Comparison of ENCODE assay signal across 31 cellular contexts in genomic region chr21:29819675-29820337, GRCh38.
"Had no signal": no experiment of that assay in that cellular context is flagged by ENCODE, and none has a peak within 500 bp of the region (broad histone marks: within the 10 kb centered on the region; RNA-seq: fewer than 3 reads in every experiment).

No MANE protein-coding gene starts in this region.

- H3K27ac Mint-ChIP-seq: immature natural killer cell; memory B cell; natural killer cell; stimulated activated memory B cell treated with anti-CD40 and anti-IgM and Interleukin-4, amounts not matched to agents 10 μg/mL and 1 μg/mL and 100 μg/mL, for 72 hours had no signal

- H3K4me3 Mint-ChIP-seq: immature natural killer cell; memory B cell; natural killer cell; neural crest cell; stimulated activated memory B cell treated with anti-CD40 and anti-IgM and Interleukin-4, amounts not matched to agents 10 μg/mL and 1 μg/mL and 100 μg/mL, for 72 hours had no signal

- H3K27me3 ChIP-seq: gastrocnemius medialis, spleen, tibial nerve, upper lobe of left lung had no signal

- H3K4me1 Mint-ChIP-seq: immature natural killer cell; memory B cell; natural killer cell; stimulated activated memory B cell treated with anti-CD40 and anti-IgM and Interleukin-4, amounts not matched to agents 10 μg/mL and 1 μg/mL and 100 μg/mL, for 72 hours had no signal

- H3K27ac ChIP-seq: epithelial cell of prostate, gastrocnemius medialis, heart left ventricle, psoas muscle, skin epidermis, spleen, thoracic aorta, tibial nerve, upper lobe of left lung had no signal

- H3K36me3 ChIP-seq: gastrocnemius medialis, heart left ventricle, spleen, thoracic aorta, tibial nerve, upper lobe of left lung had no signal

- H3K4me3 ChIP-seq: gastrocnemius medialis, heart left ventricle, lung, psoas muscle, skin epidermis, spleen, thoracic aorta, tibial nerve, upper lobe of left lung had no signal

- H3K9me3 ChIP-seq: gastrocnemius medialis, psoas muscle, spleen, thoracic aorta, tibial nerve, upper lobe of left lung had no signal

- ATAC-seq: esophagus mucosa; gastrocnemius medialis; heart left ventricle; left colon; left ventricle myocardium superior; natural killer cell; psoas muscle; right cardiac atrium; stimulated activated memory B cell treated with anti-CD40 and anti-IgM and Interleukin-4, amounts not matched to agents 10 μg/mL and 1 μg/mL and 100 μg/mL, for 72 hours; stimulated activated naive CD8-positive, alpha-beta T cell treated with anti-CD3 and anti-CD28 coated beads, Interleukin-15, Interleukin-2, amounts not matched to agents 100 U/mL and 50 U/mL, for 24 hours had no signal

- H3K9me3 Mint-ChIP-seq: neural crest cell; stimulated activated memory B cell treated with anti-CD40 and anti-IgM and Interleukin-4, amounts not matched to agents 10 μg/mL and 1 μg/mL and 100 μg/mL, for 72 hours had no signal

- DNase-seq: cerebellar nuclear complex; cortex of kidney; effector CD4-positive, alpha-beta T cell; foreskin fibroblast; gastrocnemius medialis; heart left ventricle; hippocampal formation; immature natural killer cell; islet precursor cell; kidney glomerular epithelial cell; left colon; left ventricle myocardium superior; natural killer cell; nucleus accumbens; posterior cingulate gyrus; psoas muscle; right cardiac atrium; spleen; stimulated activated CD4-positive, alpha-beta T cell treated with anti-CD3 and anti-CD28 coated beads, Interleukin-4, amount 100 ng/mL, for 4 hours; stimulated activated naive CD8-positive, alpha-beta T cell treated with anti-CD3 and anti-CD28 coated beads, Interleukin-15, Interleukin-2, amounts not matched to agents 100 U/mL and 50 U/mL, for 24 hours; upper lobe of left lung had no signal

- H3K36me3 Mint-ChIP-seq: immature natural killer cell; memory B cell; natural killer cell; stimulated activated memory B cell treated with anti-CD40 and anti-IgM and Interleukin-4, amounts not matched to agents 10 μg/mL and 1 μg/mL and 100 μg/mL, for 72 hours had no signal

- H3K27me3 Mint-ChIP-seq: stimulated activated memory B cell treated with anti-CD40 and anti-IgM and Interleukin-4, amounts not matched to agents 10 μg/mL and 1 μg/mL and 100 μg/mL, for 72 hours had no signal

- H3K4me1 ChIP-seq: gastrocnemius medialis, heart left ventricle, psoas muscle, spleen, tibial nerve, upper lobe of left lung had no signal

- FAIRE-seq: urothelium cell line had no signal
